1 cellular context compared by ENCODE assay signal in genomic region chr19:9819590-9819898, GRCh38.
TF ChIP-seq lines count a peak whose summit lies in the region.

No MANE protein-coding gene starts in this region.

TF ChIP-seq in K562, 482 proteins besides CTCF, POLR2A, EP300 and RAD21 (continued from another document):
- TF ChIP-seq ZNF197 (CRISPR knock-in tag; IDR thresholded peaks at IDR 0.05; ENCODE audit: low read depth): no peak
- TF ChIP-seq, protein P1, sequence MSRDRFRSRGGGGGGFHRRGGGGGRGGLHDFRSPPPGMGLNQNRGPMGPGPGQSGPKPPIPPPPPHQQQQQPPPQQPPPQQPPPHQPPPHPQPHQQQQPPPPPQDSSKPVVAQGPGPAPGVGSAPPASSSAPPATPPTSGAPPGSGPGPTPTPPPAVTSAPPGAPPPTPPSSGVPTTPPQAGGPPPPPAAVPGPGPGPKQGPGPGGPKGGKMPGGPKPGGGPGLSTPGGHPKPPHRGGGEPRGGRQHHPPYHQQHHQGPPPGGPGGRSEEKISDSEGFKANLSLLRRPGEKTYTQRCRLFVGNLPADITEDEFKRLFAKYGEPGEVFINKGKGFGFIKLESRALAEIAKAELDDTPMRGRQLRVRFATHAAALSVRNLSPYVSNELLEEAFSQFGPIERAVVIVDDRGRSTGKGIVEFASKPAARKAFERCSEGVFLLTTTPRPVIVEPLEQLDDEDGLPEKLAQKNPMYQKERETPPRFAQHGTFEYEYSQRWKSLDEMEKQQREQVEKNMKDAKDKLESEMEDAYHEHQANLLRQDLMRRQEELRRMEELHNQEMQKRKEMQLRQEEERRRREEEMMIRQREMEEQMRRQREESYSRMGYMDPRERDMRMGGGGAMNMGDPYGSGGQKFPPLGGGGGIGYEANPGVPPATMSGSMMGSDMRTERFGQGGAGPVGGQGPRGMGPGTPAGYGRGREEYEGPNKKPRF (IDR thresholded peaks at IDR 0.05; ENCODE audit: low read depth, low read length): no peak
- TF ChIP-seq, protein P2, sequence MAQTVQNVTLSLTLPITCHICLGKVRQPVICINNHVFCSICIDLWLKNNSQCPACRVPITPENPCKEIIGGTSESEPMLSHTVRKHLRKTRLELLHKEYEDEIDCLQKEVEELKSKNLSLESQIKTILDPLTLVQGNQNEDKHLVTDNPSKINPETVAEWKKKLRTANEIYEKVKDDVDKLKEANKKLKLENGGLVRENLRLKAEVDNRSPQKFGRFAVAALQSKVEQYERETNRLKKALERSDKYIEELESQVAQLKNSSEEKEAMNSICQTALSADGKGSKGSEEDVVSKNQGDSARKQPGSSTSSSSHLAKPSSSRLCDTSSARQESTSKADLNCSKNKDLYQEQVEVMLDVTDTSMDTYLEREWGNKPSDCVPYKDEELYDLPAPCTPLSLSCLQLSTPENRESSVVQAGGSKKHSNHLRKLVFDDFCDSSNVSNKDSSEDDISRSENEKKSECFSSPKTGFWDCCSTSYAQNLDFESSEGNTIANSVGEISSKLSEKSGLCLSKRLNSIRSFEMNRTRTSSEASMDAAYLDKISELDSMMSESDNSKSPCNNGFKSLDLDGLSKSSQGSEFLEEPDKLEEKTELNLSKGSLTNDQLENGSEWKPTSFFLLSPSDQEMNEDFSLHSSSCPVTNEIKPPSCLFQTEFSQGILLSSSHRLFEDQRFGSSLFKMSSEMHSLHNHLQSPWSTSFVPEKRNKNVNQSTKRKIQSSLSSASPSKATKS (CRISPR knock-in tag; IDR thresholded peaks at IDR 0.05): no peak
